15 cellular contexts compared by ENCODE assay signal in genomic region chr7:117034851-117035462, GRCh38.
DNase-seq lines count a peak whose midpoint lies in the region; ATAC-seq and TF ChIP-seq lines count a peak whose summit lies in the region.
"Had no signal": no experiment of that assay in that cellular context is flagged by ENCODE, and none has a peak within 500 bp of the region (broad histone marks: within the 10 kb centered on the region; RNA-seq: fewer than 3 reads in every experiment).

No MANE protein-coding gene starts in this region.

- 39 to 41% methylated on average over 3 of the region's 3 CpGs for WGBS in lung, 2 donors

- H3K4me3 ChIP-seq in NB4 (ENCODE audit: low read depth, low read length) = no peak overlapping the region
- no peak overlapping the region for H3K4me3 ChIP-seq in lung
- H3K4me3 ChIP-seq: BLaER1 treated with 17β-estradiol and CSF1 and Interleukin-3, amounts not matched to agents 10 nM and 100 nM; heart right ventricle; right atrium auricular region; SJSA1; upper lobe of right lung had no signal

- peaks cover 7 to 12% (median 10%) of the 10 kb centered on the region in 5 experiments for H3K9me3 Mint-ChIP-seq in brain

- peak overlapping the region in 4 of 5 experiments; percentile 10 to 78 (median 35) for H3K27ac Mint-ChIP-seq in brain
- H3K27ac Mint-ChIP-seq: activated CD4-positive, alpha-beta memory T cell treated with anti-CD3 and anti-CD28 coated beads, Interleukin-2, amount 10 ng/mL, durations not matched to agents 7 days and 5 days had no signal

- no peak overlapping the region for H3K27ac ChIP-seq in lung (ENCODE audit: low read depth in 1 of 2, low read length in 1 of 2)
- H3K27ac ChIP-seq: BLaER1 treated with 17β-estradiol and CSF1 and Interleukin-3, amounts not matched to agents 10 nM and 100 nM; heart right ventricle; right atrium auricular region; SJSA1; upper lobe of right lung had no signal

- H3K4me1 ChIP-seq in lung (ENCODE audit: control insufficient read depth in 2 of 2, insufficient read depth in 2 of 2, low read length in 2 of 2) = peaks cover 2 to 8% of the 10 kb centered on the region in 2 donors
- H3K4me1 ChIP-seq: SJSA1 had no signal

- DNase-seq in COR-L47 (lab: John Stamatoyannopoulos, UW) (peak; percentile 61), NB4 (ENCODE audit: low read depth) (peak; percentile 32), lung (ENCODE audit: low spot score) (no peak), MV-4-11 (lab: John Stamatoyannopoulos, UW) (no peak), HT-29 (ENCODE audit: low spot score) (no peak), activated gamma-delta T cell (lab: John Stamatoyannopoulos, UW) (no peak)
- DNase-seq: activated CD4-positive, alpha-beta memory T cell treated with anti-CD3 and anti-CD28 coated beads, Interleukin-2, amount 10 ng/mL, durations not matched to agents 7 days and 5 days; heart right ventricle; stimulated activated CD4-positive, alpha-beta T cell treated with anti-CD3 and anti-CD28 coated beads, Interleukin-2, amount 100 ng/mL, for 48 hours; upper lobe of right lung had no signal

- ATAC-seq in lung (ENCODE audit: insufficient read depth, low FRiP score) = peak; percentile 39
- no peak for ATAC-seq in GM21619 (IDR thresholded peaks at IDR 0.05; ENCODE audit: unreplicated experiment)
- ATAC-seq: upper lobe of right lung had no signal

- no peaks in the 10 kb centered on the region for H3K9me3 ChIP-seq in lung (ENCODE audit: control insufficient read depth in 2 of 2, insufficient read depth in 1 of 2, low read length in 1 of 2)
- H3K9me3 ChIP-seq: SJSA1, upper lobe of right lung had no signal

- no peak for TF ChIP-seq POLR2A in NB4 (IDR thresholded peaks at IDR 0.05; ENCODE audit: extremely low read depth, insufficient read length)

- H3K4me1 Mint-ChIP-seq in brain = peaks cover 60% of the 10 kb centered on the region
- H3K4me1 Mint-ChIP-seq: activated CD4-positive, alpha-beta memory T cell treated with anti-CD3 and anti-CD28 coated beads, Interleukin-2, amount 10 ng/mL, durations not matched to agents 7 days and 5 days had no signal

- H3K27me3 Mint-ChIP-seq in brain = peaks cover 5% of the 10 kb centered on the region
- H3K27me3 Mint-ChIP-seq: activated CD4-positive, alpha-beta memory T cell treated with anti-CD3 and anti-CD28 coated beads, Interleukin-2, amount 10 ng/mL, durations not matched to agents 7 days and 5 days had no signal

- peaks cover 0 to 2% of the 10 kb centered on the region in 2 donors for H3K36me3 ChIP-seq in lung (ENCODE audit: control insufficient read depth in 2 of 2, insufficient read depth in 2 of 2, low read length in 2 of 2)
- H3K36me3 ChIP-seq: right atrium auricular region, SJSA1, upper lobe of right lung had no signal

- TF ChIP-seq CTCF in NB4 (IDR thresholded peaks at IDR 0.05; ENCODE audit: low read depth, low read length) (no peak), brain (conservative IDR thresholded peaks at IDR 0.05) (no peak), lung (IDR thresholded peaks at IDR 0.05; ENCODE audit: control extremely low read depth, extremely low read depth) (no peak)

- H3K4me3 Mint-ChIP-seq in brain = peak overlapping the region in 3 of 5 experiments; percentile 23 to 63 (median 59)
- H3K4me3 Mint-ChIP-seq: activated CD4-positive, alpha-beta memory T cell treated with anti-CD3 and anti-CD28 coated beads, Interleukin-2, amount 10 ng/mL, durations not matched to agents 7 days and 5 days had no signal

- no peaks in the 10 kb centered on the region for H3K27me3 ChIP-seq in lung (ENCODE audit: control insufficient read depth, insufficient read depth)
- H3K27me3 ChIP-seq: BLaER1 treated with 17β-estradiol and CSF1 and Interleukin-3, amounts not matched to agents 10 nM and 100 nM; heart right ventricle; right atrium auricular region; SJSA1; upper lobe of right lung had no signal

- H3K36me3 Mint-ChIP-seq in brain = peaks cover 39% of the 10 kb centered on the region

Comparison
In these comparisons a context has a peak if more than half of its experiments do, and no peak if none do; other contexts are left out.
1. DNase-seq: peak in COR-L47 (single experiment) and NB4 (single experiment); none in lung (single experiment), MV-4-11 (single experiment), HT-29 (single experiment) and activated gamma-delta T cell (single experiment).